31 cellular contexts compared by ENCODE assay signal in genomic region chr9:18820566-18821095, GRCh38.
"Had no signal": no experiment of that assay in that cellular context is flagged by ENCODE, and none has a peak within 500 bp of the region (broad histone marks: within the 10 kb centered on the region; RNA-seq: fewer than 3 reads in every experiment).

No MANE protein-coding gene starts in this region.

- H3K4me1 Mint-ChIP-seq: activated B cell treated with CpG ODN at 0.5 μM for 24 hours; activated T-helper 17 cell treated with anti-CD3 and anti-CD28 coated beads, Interleukin-2, amount 50 U/mL, for 72 hours had no signal

- DNase-seq: activated B cell treated with CpG ODN at 0.5 μM for 24 hours; activated CD4-positive, alpha-beta T cell treated with anti-CD3 and anti-CD28 coated beads for 48 hours; activated CD4-positive, alpha-beta T cell treated with anti-CD3 and anti-CD28 coated beads, Interleukin-2, amount 50 U/mL, for 1 hour; activated CD4-positive, alpha-beta T cell treated with anti-CD3 and anti-CD28 coated beads, Interleukin-2, amount 50 U/mL, for 48 hours; activated CD8-positive, alpha-beta memory T cell treated with anti-CD3 and anti-CD28 coated beads for 24 hours; activated CD8-positive, alpha-beta T cell treated with anti-CD3 and anti-CD28 coated beads for 36 hours; activated effector memory CD4-positive, alpha-beta T cell treated with Interleukin-2 at 50 U/mL for 16 hours; activated gamma-delta T cell treated with Interleukin-2 at 50 U/mL for 16 hours; activated naive CD4-positive, alpha-beta T cell treated with anti-CD3 and anti-CD28 coated beads, Interleukin-2, amount 50 U/mL, for 16 hours; activated naive CD4-positive, alpha-beta T cell treated with Interleukin-2 at 50 U/mL for 16 hours; activated T-cell treated with anti-CD3 and anti-CD28 coated beads, Interleukin-2, amount 50 U/mL, for 4 hours; central memory CD4-positive, alpha-beta T cell; cerebellar nuclear complex; dorsolateral prefrontal cortex; effector memory CD4-positive, alpha-beta T cell; endodermal cell; foreskin keratinocyte; heart right ventricle; T-helper 2 cell had no signal

- H3K4me3 Mint-ChIP-seq: activated B cell treated with CpG ODN at 0.5 μM for 24 hours; activated CD8-positive, alpha-beta T cell treated with anti-CD3 and anti-CD28 coated beads for 36 hours; activated naive CD8-positive, alpha-beta T cell; activated T-cell treated with anti-CD3 and anti-CD28 coated beads, Interleukin-2, amount 50 U/mL, for 4 hours; activated T-helper 17 cell treated with anti-CD3 and anti-CD28 coated beads, Interleukin-2, amount 50 U/mL, for 72 hours; brain; dendritic cell treated with granulocyte-macrophage colony-stimulating factor and Interleukin-4, amounts not matched to agents 40 ng/mL and 50 ng/mL, for 4 days; endodermal cell had no signal

- H3K27me3 Mint-ChIP-seq: activated B cell treated with CpG ODN at 0.5 μM for 24 hours; activated CD8-positive, alpha-beta T cell treated with anti-CD3 and anti-CD28 coated beads for 36 hours; activated naive CD8-positive, alpha-beta T cell; dendritic cell treated with granulocyte-macrophage colony-stimulating factor and Interleukin-4, amounts not matched to agents 40 ng/mL and 50 ng/mL, for 4 days had no signal

- ATAC-seq: activated CD4-positive, CD25-positive, alpha-beta regulatory T cell treated with anti-CD3 and anti-CD28 coated beads, Interleukin-2, amount 50 U/mL, for 24 hours; activated CD8-positive, alpha-beta T cell treated with anti-CD3 and anti-CD28 coated beads for 36 hours; activated T-cell treated with anti-CD3 and anti-CD28 coated beads, Interleukin-2, amount 50 U/mL, for 4 hours; activated T-helper 17 cell treated with anti-CD3 and anti-CD28 coated beads, Interleukin-2, amount 50 U/mL, for 72 hours; esophagus mucosa; foreskin keratinocyte; gastroesophageal sphincter; heart right ventricle had no signal

- H3K27ac ChIP-seq: ascending aorta, breast epithelium, cardiac muscle cell, coronary artery, dorsolateral prefrontal cortex, foreskin keratinocyte, gastroesophageal sphincter, heart right ventricle, WERI-Rb-1 had no signal

- H3K4me1 ChIP-seq: breast epithelium, foreskin keratinocyte had no signal

- H3K9me3 ChIP-seq: ascending aorta, breast epithelium, gastroesophageal sphincter, heart right ventricle had no signal

- H3K27ac Mint-ChIP-seq: activated B cell treated with CpG ODN at 0.5 μM for 24 hours; activated CD8-positive, alpha-beta T cell treated with anti-CD3 and anti-CD28 coated beads for 36 hours; activated naive CD8-positive, alpha-beta T cell; activated T-helper 17 cell treated with anti-CD3 and anti-CD28 coated beads, Interleukin-2, amount 50 U/mL, for 72 hours; brain; dendritic cell treated with granulocyte-macrophage colony-stimulating factor and Interleukin-4, amounts not matched to agents 40 ng/mL and 50 ng/mL, for 4 days; endodermal cell had no signal

- H3K4me3 ChIP-seq: ascending aorta, breast epithelium, cardiac muscle cell, coronary artery, dorsolateral prefrontal cortex, gastroesophageal sphincter, heart right ventricle had no signal

- H3K36me3 Mint-ChIP-seq: activated naive CD8-positive, alpha-beta T cell; brain had no signal

- H3K27me3 ChIP-seq: ascending aorta, breast epithelium, cardiac muscle cell, dorsolateral prefrontal cortex, foreskin keratinocyte, gastroesophageal sphincter, heart right ventricle had no signal

- H3K36me3 ChIP-seq: breast epithelium, cardiac muscle cell, heart right ventricle, WERI-Rb-1 had no signal

- H3K9me3 Mint-ChIP-seq: activated B cell treated with CpG ODN at 0.5 μM for 24 hours; activated CD8-positive, alpha-beta T cell treated with anti-CD3 and anti-CD28 coated beads for 36 hours; activated T-cell treated with anti-CD3 and anti-CD28 coated beads, Interleukin-2, amount 50 U/mL, for 4 hours; activated T-helper 17 cell treated with anti-CD3 and anti-CD28 coated beads, Interleukin-2, amount 50 U/mL, for 72 hours; dendritic cell treated with granulocyte-macrophage colony-stimulating factor and Interleukin-4, amounts not matched to agents 40 ng/mL and 50 ng/mL, for 4 days; endodermal cell had no signal
